1 cellular context compared by ENCODE assay signal in genomic region chr16:84266451-84266850, GRCh38.
TF ChIP-seq lines count a peak whose summit lies in the region.

No MANE protein-coding gene starts in this region.

TF ChIP-seq in HepG2, 621 proteins besides CTCF, POLR2A, EP300 and RAD21 (continued from another document and continues in another):
- TF ChIP-seq ZSCAN30 (CRISPR knock-in tag; IDR thresholded peaks at IDR 0.05) (no peak), ASH2L (IDR thresholded peaks at IDR 0.05; ENCODE audit: insufficient read length, low read depth, low read length) (peak; percentile 49), ZBTB25 (CRISPR knock-in tag; IDR thresholded peaks at IDR 0.05) (peak; percentile 57; the same call in 1 of the 2 replicates), MAFF (IDR thresholded peaks at IDR 0.05; ENCODE audit: low read depth, low read length) (no peak), KDM2A (CRISPR knock-in tag; IDR thresholded peaks at IDR 0.05; ENCODE audit: borderline replicate concordance, low read depth) (peak; percentile 47; the same call in 1 of the 2 replicates), FOXA3 (CRISPR knock-in tag; IDR thresholded peaks at IDR 0.05) (no peak), JDP2 (CRISPR knock-in tag; IDR thresholded peaks at IDR 0.05; ENCODE audit: borderline replicate concordance) (no peak), SUZ12 (IDR thresholded peaks at IDR 0.05; ENCODE audit: low read depth, low read length) (peak; percentile 85), THAP11 (CRISPR knock-in tag; IDR thresholded peaks at IDR 0.05) (peak; percentile 99), NFAT5 (CRISPR knock-in tag; IDR thresholded peaks at IDR 0.05) (no peak), SIX1 (CRISPR knock-in tag; IDR thresholded peaks at IDR 0.05; ENCODE audit: borderline replicate concordance) (no peak), KDM1A (CRISPR knock-in tag; IDR thresholded peaks at IDR 0.05) (no peak), ZNF883 (CRISPR knock-in tag; IDR thresholded peaks at IDR 0.05; ENCODE audit: not compliant biosample characterization) (no peak), SNAPC2 (CRISPR knock-in tag; IDR thresholded peaks at IDR 0.05) (no peak), SETDB1 (CRISPR knock-in tag; IDR thresholded peaks at IDR 0.05; ENCODE audit: borderline replicate concordance) (peak; percentile 59; the same call in 1 of the 2 replicates), MED1 (CRISPR knock-in tag; IDR thresholded peaks at IDR 0.05) (peak; percentile 27; the same call in 1 of the 2 replicates), ZNF572 (CRISPR knock-in tag; IDR thresholded peaks at IDR 0.05) (0 out of 2 replicates have a peak, but pooled peaks have one; percentile 84), ZEB1 (IDR thresholded peaks at IDR 0.05; ENCODE audit: insufficient replicate concordance, low read depth) (no peak), DRAP1 (CRISPR knock-in tag; IDR thresholded peaks at IDR 0.05) (peak; percentile 60), ZGPAT (CRISPR knock-in tag; IDR thresholded peaks at IDR 0.05) (0 out of 2 replicates have a peak, but pooled peaks have one; percentile 26), ZNF260 (CRISPR knock-in tag; IDR thresholded peaks at IDR 0.05; ENCODE audit: borderline replicate concordance, low read depth) (no peak), ZNF510 (CRISPR knock-in tag; IDR thresholded peaks at IDR 0.05; ENCODE audit: low read depth) (no peak), SSRP1 (CRISPR knock-in tag; IDR thresholded peaks at IDR 0.05) (no peak), ZNF710 (CRISPR knock-in tag; IDR thresholded peaks at IDR 0.05; ENCODE audit: borderline replicate concordance) (peak; percentile 81; the same call in 1 of the 2 replicates), ZNF576 (CRISPR knock-in tag; IDR thresholded peaks at IDR 0.05) (no peak), RERE (CRISPR knock-in tag; IDR thresholded peaks at IDR 0.05; ENCODE audit: low read depth) (no peak), HCFC1 (IDR thresholded peaks at IDR 0.05; ENCODE audit: low read depth, low read length) (peak; percentile 95), ZNF879 (CRISPR knock-in tag; IDR thresholded peaks at IDR 0.05) (no peak), ZNF670 (CRISPR knock-in tag; IDR thresholded peaks at IDR 0.05; ENCODE audit: borderline replicate concordance) (peak; percentile 60; the same call in 1 of the 2 replicates), ZNF652 (CRISPR knock-in tag; IDR thresholded peaks at IDR 0.05; ENCODE audit: borderline replicate concordance, low read depth) (no peak; the same call in 1 of the 2 replicates), NPAS2 (CRISPR knock-in tag; IDR thresholded peaks at IDR 0.05; ENCODE audit: borderline replicate concordance) (no peak), KDM3A (CRISPR knock-in tag; IDR thresholded peaks at IDR 0.05; ENCODE audit: low read depth) (peak; percentile 28; the same call in 1 of the 2 replicates), ATRX (CRISPR knock-in tag; IDR thresholded peaks at IDR 0.05; ENCODE audit: borderline replicate concordance) (no peak), POGZ (CRISPR knock-in tag; IDR thresholded peaks at IDR 0.05) (0 out of 2 replicates have a peak, but pooled peaks have one; percentile 48), ZNF24 (IDR thresholded peaks at IDR 0.05) (no peak), ZNF124 (CRISPR knock-in tag; IDR thresholded peaks at IDR 0.05) (no peak; the same call in 1 of the 2 replicates), ERF (CRISPR knock-in tag; IDR thresholded peaks at IDR 0.05) (0 out of 2 replicates have a peak, but pooled peaks have one; percentile 40), ZNF619 (CRISPR knock-in tag; IDR thresholded peaks at IDR 0.05) (no peak), USF2 (IDR thresholded peaks at IDR 0.05; ENCODE audit: low read depth, low read length) (peak; percentile 97), USF2 (CRISPR knock-in tag; IDR thresholded peaks at IDR 0.05; ENCODE audit: borderline replicate concordance) (peak; percentile 98; the same call in 1 of the 2 replicates), CREB1 (IDR thresholded peaks at IDR 0.05) (peak; percentile 53), CREB1 (CRISPR knock-in tag; IDR thresholded peaks at IDR 0.05) (no peak), SATB2 (CRISPR knock-in tag; IDR thresholded peaks at IDR 0.05) (no peak), TCF7L2 (IDR thresholded peaks at IDR 0.05; ENCODE audit: low read depth, low read length) (no peak), ATF7 (IDR thresholded peaks at IDR 0.05) (no peak), ATF7 (CRISPR knock-in tag; IDR thresholded peaks at IDR 0.05) (no peak), MIXL1 (CRISPR knock-in tag; IDR thresholded peaks at IDR 0.05) (0 out of 2 replicates have a peak, but pooled peaks have one; percentile 16), NCOA2 (CRISPR knock-in tag; IDR thresholded peaks at IDR 0.05) (no peak), RBFOX2 (IDR thresholded peaks at IDR 0.05; ENCODE audit: low read depth, low read length) (no peak), SP1 (IDR thresholded peaks at IDR 0.05) (no peak), SP1 (CRISPR knock-in tag; IDR thresholded peaks at IDR 0.05) (peak; percentile 55; the same call in 1 of the 2 replicates)
